18 cellular contexts compared by ENCODE assay signal in genomic region chr9:113645224-113645971, GRCh38.
DNase-seq lines count a peak whose midpoint lies in the region; ATAC-seq, FAIRE-seq and TF ChIP-seq lines count a peak whose summit lies in the region.
"Had no signal": no experiment of that assay in that cellular context is flagged by ENCODE, and none has a peak within 500 bp of the region (broad histone marks: within the 10 kb centered on the region; RNA-seq: fewer than 3 reads in every experiment).

No MANE protein-coding gene starts in this region.

- DNase-seq in NCI-H146 (lab: John Stamatoyannopoulos, UW): peak; percentile 10
- no peak for DNase-seq in NCI-H146 treated with DMSO at 0.1 percent for 48 hours (lab: John Stamatoyannopoulos, UW; ENCODE audit: unreplicated experiment)
- peak; percentile 47 for DNase-seq in chondrocyte (ENCODE audit: low spot score)
- no peak for DNase-seq in HepG2 (ENCODE audit: low spot score)
- DNase-seq in suprapubic skin (ENCODE audit: low spot score in 2 of 2): peak; percentile 21 to 58
- DNase-seq in mucosa of descending colon: no peak
- DNase-seq in heart right ventricle: no peak
- no peak for DNase-seq in kidney
- DNase-seq: EL; NCI-H1436 treated with DMSO at 0.1 percent for 48 hours; NCI-H2227 treated with DMSO at 0.1 percent for 48 hours; NCI-H524 treated with DMSO at 0.1 percent for 48 hours; NK-92 treated with Interleukin-12 subunit alpha and Interleukin-12 subunit beta, amount 100 ng/mL, for 24 hours; OCI-M1 had no signal

- TF ChIP-seq POLR2A in HepG2 (IDR thresholded peaks at IDR 0.05; ENCODE audit: insufficient read depth in 1 of 2, low read depth in 2 of 2, low read length in 2 of 2): no peak
- TF ChIP-seq POLR2A in suprapubic skin (IDR thresholded peaks at IDR 0.05): no peak

- no peaks in the 10 kb centered on the region for H3K36me3 ChIP-seq in HepG2 (replicated peaks in 1 of 2; ENCODE audit: control insufficient read depth in 1 of 2, insufficient read depth in 2 of 2, low read length in 2 of 2)
- H3K36me3 ChIP-seq in suprapubic skin: no peaks in the 10 kb centered on the region
- no peaks in the 10 kb centered on the region for H3K36me3 ChIP-seq in mucosa of descending colon (ENCODE audit: low read depth)
- no peaks in the 10 kb centered on the region for H3K36me3 ChIP-seq in heart right ventricle
- no peaks in the 10 kb centered on the region for H3K36me3 ChIP-seq in kidney (ENCODE audit: control insufficient read depth in 1 of 2, insufficient read depth in 2 of 2, low read length in 2 of 2)
- H3K36me3 ChIP-seq: BLaER1, SJSA1 had no signal

- no peaks in the 10 kb centered on the region for H3K36me3 Mint-ChIP-seq in chondrocyte (ENCODE audit: low read depth)
- H3K36me3 Mint-ChIP-seq: IgD-negative memory B cell had no signal

- H3K27ac ChIP-seq in HepG2 (ENCODE audit: extremely low read length, insufficient read depth, low read length) (no peak overlapping the region), suprapubic skin (no peak overlapping the region), heart right ventricle (no peak overlapping the region), kidney (ENCODE audit: low read depth in 2 of 2, low read length in 2 of 2) (peak overlapping the region in 1 of 2 donors; percentile 45)
- H3K27ac ChIP-seq: 22Rv1, BLaER1, SJSA1 had no signal

- H3K4me1 Mint-ChIP-seq in chondrocyte (ENCODE audit: low read depth): peaks cover 25% of the 10 kb centered on the region

- in situ Hi-C loops in HepG2 (cut with HindIII; ENCODE audit: extremely low pct_ligation_motif_present, low pct_unique_long_range_greater_than_20kb): no loop called here

- POLR2A ChIA-PET in HepG2 (lab: Yijun Ruan, JAX): no interaction called here

- peaks cover 2% of the 10 kb centered on the region for H3K9me3 Mint-ChIP-seq in chondrocyte (ENCODE audit: low read depth)

- H4K20me1 ChIP-seq in HepG2 (ENCODE audit: insufficient read depth, low read length): no peaks in the 10 kb centered on the region
- H4K20me1 ChIP-seq: BLaER1 had no signal

- ATAC-seq in HepG2 (no peak), mucosa of descending colon (no peak), heart right ventricle (no peak)

- H2AFZ ChIP-seq in HepG2 (ENCODE audit: low read length): no peak overlapping the region

- no peak for TF ChIP-seq RAD21 in HepG2 (CRISPR knock-in tag; IDR thresholded peaks at IDR 0.05)

- TF ChIP-seq CTCF in chondrocyte (IDR thresholded peaks at IDR 0.05) (no peak), HepG2 (CRISPR knock-in tag; IDR thresholded peaks at IDR 0.05) (no peak), suprapubic skin (IDR thresholded peaks at IDR 0.05) (no peak), mucosa of descending colon (IDR thresholded peaks at IDR 0.05) (no peak), heart right ventricle (IDR thresholded peaks at IDR 0.05) (no peak), kidney (IDR thresholded peaks at IDR 0.05; ENCODE audit: borderline replicate concordance, extremely low read depth, insufficient read depth) (no peak)

- H3K9me3 ChIP-seq in HepG2 (ENCODE audit: low read length): no peaks in the 10 kb centered on the region
- no peaks in the 10 kb centered on the region for H3K9me3 ChIP-seq in suprapubic skin
- no peaks in the 10 kb centered on the region for H3K9me3 ChIP-seq in mucosa of descending colon
- no peaks in the 10 kb centered on the region for H3K9me3 ChIP-seq in heart right ventricle
- no peaks in the 10 kb centered on the region for H3K9me3 ChIP-seq in kidney (ENCODE audit: control insufficient read depth in 1 of 2, low read length in 2 of 2)
- H3K9me3 ChIP-seq: SJSA1 had no signal

- BruUV-seq in HepG2 (replicated peaks; lab: Mats Ljungman, UMichigan): no TSS peak

- H3K27me3 Mint-ChIP-seq in chondrocyte (ENCODE audit: low read depth): no peaks in the 10 kb centered on the region

- H3K27me3 ChIP-seq in HepG2 (ENCODE audit: control insufficient read depth in 1 of 2, insufficient read depth in 2 of 2, low read length in 2 of 2): no peaks in the 10 kb centered on the region; a peak in 2 of 5 replicates
- no peaks in the 10 kb centered on the region for H3K27me3 ChIP-seq in suprapubic skin
- H3K27me3 ChIP-seq in heart right ventricle: no peaks in the 10 kb centered on the region
- H3K27me3 ChIP-seq: BLaER1, SJSA1 had no signal

- H3K4me3 Mint-ChIP-seq in chondrocyte (ENCODE audit: unreplicated experiment): no peak overlapping the region
- H3K4me3 Mint-ChIP-seq: IgD-negative memory B cell had no signal

- CTCF ChIA-PET in HepG2 (lab: Yijun Ruan, JAX; ENCODE audit: low intra/inter-chr PET ratio, low total read pairs): no interaction called here

- H3K4me3 ChIP-seq in HepG2 (replicated peaks in 1 of 3; ENCODE audit: insufficient read depth in 1 of 3, low read depth in 2 of 3, low read length in 3 of 3) (no peak overlapping the region), suprapubic skin (no peak overlapping the region), mucosa of descending colon (no peak overlapping the region), heart right ventricle (no peak overlapping the region), kidney (ENCODE audit: low read length in 2 of 2) (no peak overlapping the region)
- H3K4me3 ChIP-seq: BLaER1, SJSA1 had no signal

- H3K9ac ChIP-seq in HepG2 (ENCODE audit: insufficient read depth, low read depth, low read length): no peak overlapping the region
- H3K9ac ChIP-seq in kidney (ENCODE audit: low read length in 2 of 2): no peak overlapping the region
- H3K9ac ChIP-seq: BLaER1 had no signal

- no peaks in the 10 kb centered on the region for H3K79me2 ChIP-seq in HepG2 (ENCODE audit: insufficient read depth, low read length)

- H3K4me1 ChIP-seq in HepG2 (ENCODE audit: insufficient read depth, low read length) (peaks cover 50% of the 10 kb centered on the region), suprapubic skin (peaks cover 10% of the 10 kb centered on the region), mucosa of descending colon (ENCODE audit: low read depth) (no peaks in the 10 kb centered on the region), heart right ventricle (peaks cover 4 to 29% (median 15%) of the 10 kb centered on the region in 9 donors), kidney (ENCODE audit: control insufficient read depth in 1 of 2, insufficient read depth in 1 of 2, low read depth in 1 of 2, low read length in 2 of 2) (peaks cover 6 to 8% of the 10 kb centered on the region in 2 donors)

- H3K27ac Mint-ChIP-seq in chondrocyte (ENCODE audit: unreplicated experiment): no peak overlapping the region
- H3K27ac Mint-ChIP-seq: IgD-negative memory B cell had no signal

- intact Hi-C loops in HepG2 (cut with micrococcal nuclease; ENCODE audit: unreplicated experiment) (no loop called here), mucosa of descending colon (cut with DNase I, micrococcal nuclease) (no loop called here), heart right ventricle (cut with DNase I) (loop anchor here in 1 of 10 donors (5.0 kb wide), 1 partner anchor 33 kb away; no protein-coding TSS in a partner anchor), kidney (cut with DNase I) (no loop called here)

- 92% methylated on average over 6 of the region's 15 CpGs for WGBS in HepG2 (ENCODE audit: low lambda C conversion rate)
- 91% methylated on average over 15 of the region's 15 CpGs for WGBS in suprapubic skin
- 94 to 95% methylated on average over 15 of the region's 15 CpGs for WGBS in heart right ventricle, 2 donors

- no peak for FAIRE-seq in HepG2 (lab: Jason Lieb, UNC)
- no peak for FAIRE-seq in kidney (lab: Jason Lieb, UNC)

- TF ChIP-seq EP300 in HepG2 (IDR thresholded peaks at IDR 0.05; ENCODE audit: low read depth in 2 of 2, low read length in 2 of 2) (no peak), HepG2 (CRISPR knock-in tag; IDR thresholded peaks at IDR 0.05; ENCODE audit: borderline replicate concordance) (no peak), suprapubic skin (IDR thresholded peaks at IDR 0.05) (no peak)

- H3K4me2 ChIP-seq in HepG2 (ENCODE audit: low read depth, low read length): no peak overlapping the region
- H3K4me2 ChIP-seq: BLaER1 had no signal

TF ChIP-seq in HepG2, 621 proteins besides CTCF, POLR2A, EP300 and RAD21:
- TF ChIP-seq ZNF629 (CRISPR knock-in tag; conservative IDR thresholded peaks at IDR 0.05): peak; percentile 79
- no peak for TF ChIP-seq MLLT10 (CRISPR knock-in tag; IDR thresholded peaks at IDR 0.05)
- TF ChIP-seq ZMYM3 (CRISPR knock-in tag; IDR thresholded peaks at IDR 0.05): peak; percentile 50

Comparison
In these comparisons a context has a peak if more than half of its experiments do, and no peak if none do; other contexts are left out.
1. DNase-seq: peak in NCI-H146 (single experiment), chondrocyte (single experiment) and suprapubic skin (2 of 2); none in NCI-H146 treated with DMSO at 0.1 percent for 48 hours (single experiment), HepG2 (single experiment), mucosa of descending colon (0 of 3), heart right ventricle (0 of 2) and kidney (single experiment).